15 cellular contexts compared by ENCODE assay signal in genomic region chr12:109981311-109981710, GRCh38. TPM values are rescaled to one million over a fixed set of nuclear protein-coding genes. Genes with fewer than 3 reads are reported as not detected.
DNase-seq lines count a peak whose midpoint lies in the region; ATAC-seq and TF ChIP-seq lines count a peak whose summit lies in the region.
"Had no signal": no experiment of that assay in that cellular context is flagged by ENCODE, and none has a peak within 500 bp of the region (broad histone marks: within the 10 kb centered on the region; RNA-seq: fewer than 3 reads in every experiment).

No MANE protein-coding gene starts in this region.

- H3K36me3 ChIP-seq in psoas muscle (ENCODE audit: insufficient read depth in 1 of 2, low read depth in 1 of 2), result peaks cover 0 to 100% of the 10 kb centered on the region in 2 donors

- H3K27me3 ChIP-seq in psoas muscle (ENCODE audit: insufficient read depth in 3 of 3, low read length in 2 of 3), result no peaks in the 10 kb centered on the region
- H3K27me3 ChIP-seq: brain microvascular endothelial cell had no signal

- no peak overlapping the region for H3K4me3 ChIP-seq in psoas muscle

- H3K9me3 Mint-ChIP-seq in T-helper 2 cell treated with Interferon-gamma antibody and Interleukin-4, amounts not matched to agents 5 μg/mL and 100 μg/mL, for 36 hours, result peaks cover 6% of the 10 kb centered on the region
- H3K9me3 Mint-ChIP-seq in activated CD8-positive, alpha-beta T cell treated with anti-CD3 and anti-CD28 coated beads, Interleukin-2, amount 10 ng/mL, durations not matched to agents 7 days and 5 days (ENCODE audit: insufficient read depth), result no peaks in the 10 kb centered on the region
- H3K9me3 Mint-ChIP-seq in activated naive CD8-positive, alpha-beta T cell treated with anti-CD3 and anti-CD28 coated beads, Interleukin-2, amount 10 ng/mL, durations not matched to agents 7 days and 5 days, result peaks cover 5% of the 10 kb centered on the region

- intact Hi-C loops in psoas muscle (cut with DNase I), result no loop called here

- H3K27ac ChIP-seq in psoas muscle, result no peak overlapping the region
- H3K27ac ChIP-seq: brain microvascular endothelial cell had no signal

- TF ChIP-seq CTCF in psoas muscle (IDR thresholded peaks at IDR 0.05), result no peak

- WGBS in psoas muscle, 3 donors, result 95 to 97% (median 96%) methylated on average over 5 of the region's 5 CpGs

- H3K27me3 Mint-ChIP-seq in T-helper 2 cell treated with Interferon-gamma antibody and Interleukin-4, amounts not matched to agents 5 μg/mL and 100 μg/mL, for 36 hours (ENCODE audit: low read depth), result no peaks in the 10 kb centered on the region
- H3K27me3 Mint-ChIP-seq in activated CD8-positive, alpha-beta T cell treated with anti-CD3 and anti-CD28 coated beads, Interleukin-2, amount 10 ng/mL, durations not matched to agents 7 days and 5 days (ENCODE audit: low read depth), result no peaks in the 10 kb centered on the region
- H3K27me3 Mint-ChIP-seq in activated naive CD8-positive, alpha-beta T cell treated with anti-CD3 and anti-CD28 coated beads, Interleukin-2, amount 10 ng/mL, durations not matched to agents 7 days and 5 days, result no peaks in the 10 kb centered on the region

- in situ Hi-C loops in G401 (cut with HindIII; ENCODE audit: low sequenced_read_pairs), result no loop called here

- CTCF ChIA-PET in activated CD8-positive, alpha-beta T cell treated with anti-CD3 and anti-CD28 coated beads, Interleukin-2, amount 10 ng/mL, durations not matched to agents 7 days and 5 days (lab: Charles Lee), result interaction anchor here (0.6 to 1.3 kb wide), 4 partner anchors 13 to 133 kb away, joined by 3 to 5 read pairs (median 3); no protein-coding TSS in a partner anchor

- H3K27ac Mint-ChIP-seq in T-helper 2 cell treated with Interferon-gamma antibody and Interleukin-4, amounts not matched to agents 5 μg/mL and 100 μg/mL, for 36 hours, result peak overlapping the region; percentile 75
- peak overlapping the region; percentile 28 for H3K27ac Mint-ChIP-seq in activated CD8-positive, alpha-beta T cell treated with anti-CD3 and anti-CD28 coated beads, Interleukin-2, amount 10 ng/mL, durations not matched to agents 7 days and 5 days
- no peak overlapping the region for H3K27ac Mint-ChIP-seq in activated naive CD8-positive, alpha-beta T cell treated with anti-CD3 and anti-CD28 coated beads, Interleukin-2, amount 10 ng/mL, durations not matched to agents 7 days and 5 days

- peak; percentile 83 for ATAC-seq in activated CD8-positive, alpha-beta T cell treated with anti-CD3 and anti-CD28 coated beads, Interleukin-2, amount 10 ng/mL, durations not matched to agents 7 days and 5 days
- peak; percentile 93 for ATAC-seq in activated naive CD8-positive, alpha-beta T cell treated with anti-CD3 and anti-CD28 coated beads, Interleukin-2, amount 10 ng/mL, durations not matched to agents 7 days and 5 days (ENCODE audit: low read depth)
- ATAC-seq in psoas muscle, result no peak

- peak; percentile 72 for DNase-seq in T-helper 2 cell treated with Interferon-gamma antibody and Interleukin-4, amounts not matched to agents 5 μg/mL and 100 μg/mL, for 36 hours (ENCODE audit: low spot score)
- peak; percentile 51 for DNase-seq in activated CD8-positive, alpha-beta T cell treated with anti-CD3 and anti-CD28 coated beads, Interleukin-2, amount 10 ng/mL, durations not matched to agents 7 days and 5 days
- no peak for DNase-seq in activated naive CD8-positive, alpha-beta T cell treated with anti-CD3 and anti-CD28 coated beads, Interleukin-2, amount 10 ng/mL, durations not matched to agents 7 days and 5 days
- peak; percentile 41 to 70 for DNase-seq in stimulated activated CD4-positive, alpha-beta T cell treated with anti-CD3 and anti-CD28 coated beads, Interleukin-4, amount 100 ng/mL, for 4 hours
- DNase-seq in psoas muscle (no peak), DMS53 (lab: John Stamatoyannopoulos, UW) (no peak), G401 (ENCODE audit: low spot score) (no peak), NCI-H1436 treated with DMSO at 0.1 percent for 48 hours (lab: John Stamatoyannopoulos, UW) (no peak)
- DNase-seq: activated CD8-positive, alpha-beta memory T cell treated with anti-CD3 and anti-CD28 coated beads, Interleukin-2, amount 50 U/mL, for 4 hours; brain microvascular endothelial cell; DMS79; effector CD8-positive, alpha-beta T cell; foreskin fibroblast; mesendoderm; nucleus accumbens had no signal

- POLR2A ChIA-PET in activated CD8-positive, alpha-beta T cell treated with anti-CD3 and anti-CD28 coated beads, Interleukin-2, amount 10 ng/mL, durations not matched to agents 7 days and 5 days (lab: Charles Lee), result interaction anchor here (0.9 to 1.8 kb wide), 2 partner anchors 14 to 18 kb away, joined by 3 to 6 read pairs; partner anchors contain the start of gene ANKRD13A
- POLR2A ChIA-PET in activated naive CD8-positive, alpha-beta T cell treated with anti-CD3 and anti-CD28 coated beads, Interleukin-2, amount 10 ng/mL, durations not matched to agents 7 days and 5 days (lab: Charles Lee), result interaction anchor here (0.5 to 1.8 kb wide), 3 partner anchors 13 to 92 kb away, joined by 3 to 5 read pairs (median 3); partner anchors contain the start of gene GIT2

- peaks cover 39% of the 10 kb centered on the region for H3K4me1 Mint-ChIP-seq in T-helper 2 cell treated with Interferon-gamma antibody and Interleukin-4, amounts not matched to agents 5 μg/mL and 100 μg/mL, for 36 hours (ENCODE audit: low read depth)
- H3K4me1 Mint-ChIP-seq in activated CD8-positive, alpha-beta T cell treated with anti-CD3 and anti-CD28 coated beads, Interleukin-2, amount 10 ng/mL, durations not matched to agents 7 days and 5 days (ENCODE audit: low read depth), result peaks cover 36% of the 10 kb centered on the region
- peaks cover 30% of the 10 kb centered on the region for H3K4me1 Mint-ChIP-seq in activated naive CD8-positive, alpha-beta T cell treated with anti-CD3 and anti-CD28 coated beads, Interleukin-2, amount 10 ng/mL, durations not matched to agents 7 days and 5 days

- no peaks in the 10 kb centered on the region for H3K4me1 ChIP-seq in psoas muscle

- H3K9me3 ChIP-seq in psoas muscle, result no peaks in the 10 kb centered on the region

- H3K36me3 Mint-ChIP-seq in T-helper 2 cell treated with Interferon-gamma antibody and Interleukin-4, amounts not matched to agents 5 μg/mL and 100 μg/mL, for 36 hours (ENCODE audit: low read depth), result peaks cover 78% of the 10 kb centered on the region
- peaks cover 75% of the 10 kb centered on the region for H3K36me3 Mint-ChIP-seq in activated CD8-positive, alpha-beta T cell treated with anti-CD3 and anti-CD28 coated beads, Interleukin-2, amount 10 ng/mL, durations not matched to agents 7 days and 5 days (ENCODE audit: low read depth)
- peaks cover 54% of the 10 kb centered on the region for H3K36me3 Mint-ChIP-seq in activated naive CD8-positive, alpha-beta T cell treated with anti-CD3 and anti-CD28 coated beads, Interleukin-2, amount 10 ng/mL, durations not matched to agents 7 days and 5 days

- peak overlapping the region; percentile 54 for H3K4me3 Mint-ChIP-seq in T-helper 2 cell treated with Interferon-gamma antibody and Interleukin-4, amounts not matched to agents 5 μg/mL and 100 μg/mL, for 36 hours
- no peak overlapping the region for H3K4me3 Mint-ChIP-seq in activated CD8-positive, alpha-beta T cell treated with anti-CD3 and anti-CD28 coated beads, Interleukin-2, amount 10 ng/mL, durations not matched to agents 7 days and 5 days
- H3K4me3 Mint-ChIP-seq in activated naive CD8-positive, alpha-beta T cell treated with anti-CD3 and anti-CD28 coated beads, Interleukin-2, amount 10 ng/mL, durations not matched to agents 7 days and 5 days, result peak overlapping the region; percentile 2

RNA-seq across cellular contexts. Expression of gene GIT2, which starts 14.9 kb away (rescaled TPM):
- total RNA-seq in activated CD8-positive, alpha-beta T cell treated with anti-CD3 and anti-CD28 coated beads, Interleukin-2, amount 10 ng/mL, durations not matched to agents 7 days and 5 days, result 10 to 100 TPM; 86.6 to 87.7 TPM
- total RNA-seq in activated naive CD8-positive, alpha-beta T cell treated with anti-CD3 and anti-CD28 coated beads, Interleukin-2, amount 10 ng/mL, durations not matched to agents 7 days and 5 days, result 100 to 1,000 TPM; 101 to 103 TPM
- 10 to 100 TPM; 17.5 to 29.7 (median 26.4) TPM for total RNA-seq in psoas muscle
- 10 to 100 TPM; 10.8 to 20.3 (median 13.3) TPM for polyA plus RNA-seq in psoas muscle
- total RNA-seq in G401 (2014; rRNA removed; shearing (Covaris generic)), result 11.4 and 21.1 TPM in 2 replicates

RNA-seq across cellular contexts. Expression of gene ANKRD13A, which starts 17.9 kb away (rescaled TPM):
- total RNA-seq in activated CD8-positive, alpha-beta T cell treated with anti-CD3 and anti-CD28 coated beads, Interleukin-2, amount 10 ng/mL, durations not matched to agents 7 days and 5 days, result 10 to 100 TPM; 76.0 to 78.1 TPM
- 10 to 100 TPM; 85.8 to 88.8 TPM for total RNA-seq in activated naive CD8-positive, alpha-beta T cell treated with anti-CD3 and anti-CD28 coated beads, Interleukin-2, amount 10 ng/mL, durations not matched to agents 7 days and 5 days
- 10 to 100 TPM in 2 of 4 donors, 1 to 10 TPM in 2; 8.7 to 16.3 (median 11.7) TPM for total RNA-seq in psoas muscle
- 1 to 10 TPM; 6.8 to 9.0 (median 7.4) TPM for polyA plus RNA-seq in psoas muscle
- 17.1 and 38.2 TPM in 2 replicates for total RNA-seq in G401 (2014; rRNA removed; shearing (Covaris generic))

Comparison
In these comparisons a context has a peak if more than half of its experiments do, and no peak if none do; other contexts are left out.
1. DNase-seq: peak in T-helper 2 cell treated with Interferon-gamma antibody and Interleukin-4, amounts not matched to agents 5 μg/mL and 100 μg/mL, for 36 hours (single experiment), activated CD8-positive, alpha-beta T cell treated with anti-CD3 and anti-CD28 coated beads, Interleukin-2, amount 10 ng/mL, durations not matched to agents 7 days and 5 days (single experiment) and stimulated activated CD4-positive, alpha-beta T cell treated with anti-CD3 and anti-CD28 coated beads, Interleukin-4, amount 100 ng/mL, for 4 hours (2 of 2); none in activated naive CD8-positive, alpha-beta T cell treated with anti-CD3 and anti-CD28 coated beads, Interleukin-2, amount 10 ng/mL, durations not matched to agents 7 days and 5 days (single experiment), psoas muscle (0 of 2), DMS53 (single experiment), G401 (single experiment) and NCI-H1436 treated with DMSO at 0.1 percent for 48 hours (single experiment).
2. ATAC-seq: peak in activated CD8-positive, alpha-beta T cell treated with anti-CD3 and anti-CD28 coated beads, Interleukin-2, amount 10 ng/mL, durations not matched to agents 7 days and 5 days (single experiment) and activated naive CD8-positive, alpha-beta T cell treated with anti-CD3 and anti-CD28 coated beads, Interleukin-2, amount 10 ng/mL, durations not matched to agents 7 days and 5 days (single experiment); none in psoas muscle (0 of 4).